In the genomic region with DNA sequence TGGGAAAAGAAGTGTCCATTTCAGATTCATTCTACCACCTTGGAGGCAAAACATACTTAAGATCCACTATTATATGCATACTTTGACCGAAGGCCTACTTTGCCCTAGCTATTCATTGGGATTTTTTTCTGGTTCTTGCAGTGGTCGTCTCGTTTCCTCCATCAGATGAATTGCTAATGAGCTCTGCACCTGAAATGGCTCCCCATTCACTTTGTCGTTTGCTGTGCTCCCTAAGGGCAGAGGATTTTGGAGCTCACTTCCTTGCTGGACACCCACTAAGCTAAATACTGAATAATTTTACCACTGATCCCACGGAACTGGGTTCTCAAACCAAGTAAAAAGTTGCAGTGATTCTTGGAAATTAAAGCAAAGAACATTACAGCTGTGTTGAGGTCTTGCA, we compare ENCODE assay signal across 1 cellular context.
TF ChIP-seq lines count a peak whose summit lies in the region.

No MANE protein-coding gene starts in this region.

TF ChIP-seq in HEK293, 187 proteins besides CTCF, POLR2A, EP300 and RAD21 (continued from another document):
- TF ChIP-seq ZNF837 (tag by site-specific recombination; IDR thresholded peaks at IDR 0.05) (no peak), BCL11B (tag by site-specific recombination; IDR thresholded peaks at IDR 0.05; ENCODE audit: low read depth) (no peak)
